Comparison of ENCODE assay signal across 8 cellular contexts in genomic region chr2:237474931-237475703, GRCh38. TPM values are rescaled to one million over a fixed set of nuclear protein-coding genes. Genes with fewer than 3 reads are reported as not detected.
DNase-seq lines count a peak whose midpoint lies in the region; ATAC-seq, FAIRE-seq and TF ChIP-seq lines count a peak whose summit lies in the region.

No MANE protein-coding gene starts in this region.

- no TSS peak for BruUV-seq in A673 (replicated peaks; lab: Mats Ljungman, UMichigan)

- DNase-seq in A673 (ENCODE audit: low spot score) (peak; percentile 80), GM18507 (ENCODE audit: extremely low spot score, insufficient read length, low read depth) (peak; percentile 83), NCI-H345 (lab: John Stamatoyannopoulos, UW) (peak; percentile 75), lower lobe of right lung (peak; percentile 91)
- DNase-seq in activated CD4-positive, alpha-beta T cell treated with anti-CD3 and anti-CD28 coated beads, Interleukin-2, amount 50 U/mL, for 48 hours, result peak; percentile 77 to 80
- peak; percentile 15 to 75 (median 58) for DNase-seq in stimulated activated CD4-positive, alpha-beta T cell treated with anti-CD3 and anti-CD28 coated beads, TNF-alpha, amount 100 ng/mL, for 1 hour (ENCODE audit: low read depth in 3 of 3, low spot score in 1 of 3)

- CTCF ChIA-PET in A673 (lab: Charles Lee), result interaction anchor here (0.6 to 1.7 kb wide), 6 partner anchors 38 to 782 kb away, joined by 3 to 8 read pairs (median 5); no protein-coding TSS in a partner anchor

- TF ChIP-seq CTCF in A673 (conservative IDR thresholded peaks at IDR 0.05; ENCODE audit: low read depth, low read length) (peak; percentile 83), lower lobe of right lung (IDR thresholded peaks at IDR 0.05) (peak; percentile 91)

- H3K36me3 ChIP-seq in A673 (ENCODE audit: insufficient read depth, low read length, poor library complexity, severe bottlenecking), result no peaks in the 10 kb centered on the region
- H3K36me3 ChIP-seq in duodenal mucosa (ENCODE audit: control insufficient read depth in 1 of 2, insufficient read depth in 2 of 2, low read length in 2 of 2), result no peaks in the 10 kb centered on the region
- H3K36me3 ChIP-seq in lower lobe of right lung, result no peaks in the 10 kb centered on the region

- POLR2A ChIA-PET in A673 (lab: Charles Lee; ENCODE audit: low non-redundant PET), result interaction anchor here (0.6 kb wide), 3 partner anchors 51 to 395 kb away, joined by 4 to 7 read pairs (median 4); no protein-coding TSS in a partner anchor

- H3K9me3 ChIP-seq in A673 (ENCODE audit: low read depth, low read length, poor library complexity, severe bottlenecking), result no peaks in the 10 kb centered on the region
- no peaks in the 10 kb centered on the region for H3K9me3 ChIP-seq in duodenal mucosa (ENCODE audit: control insufficient read depth in 1 of 2, low read length in 2 of 2)
- H3K9me3 ChIP-seq in lower lobe of right lung, result no peaks in the 10 kb centered on the region

- peak; percentile 81 for ATAC-seq in HG02970 (IDR thresholded peaks at IDR 0.05; ENCODE audit: low FRiP score, unreplicated experiment)
- peak; percentile 88 to 89 for ATAC-seq in lower lobe of right lung

- H3K27me3 ChIP-seq in A673 (replicated peaks; ENCODE audit: insufficient read depth, low read depth, low read length, poor library complexity) (peaks cover 42% of the 10 kb centered on the region), duodenal mucosa (ENCODE audit: control insufficient read depth in 1 of 2, insufficient read depth in 2 of 2, low read length in 2 of 2) (peaks cover 0 to 2% of the 10 kb centered on the region in 2 donors), lower lobe of right lung (ENCODE audit: low read depth) (no peaks in the 10 kb centered on the region)

- intact Hi-C loops in A673 (cut with micrococcal nuclease; ENCODE audit: unreplicated experiment), result loop anchor here (5.0 kb wide), 2 partner anchors 53 to 323 kb away; no protein-coding TSS in a partner anchor
- intact Hi-C loops in lower lobe of right lung (cut with DNase I), result no loop called here

- peak; percentile 46 for FAIRE-seq in GM18507 (lab: Jason Lieb, UNC)

- H3K9ac ChIP-seq in duodenal mucosa (ENCODE audit: low read depth in 1 of 2, low read length in 2 of 2), result peak overlapping the region; percentile 65 to 76

- H3K4me1 ChIP-seq in A673 (ENCODE audit: insufficient read depth, low read length, poor library complexity, severe bottlenecking), result peaks cover 6% of the 10 kb centered on the region
- H3K4me1 ChIP-seq in duodenal mucosa (ENCODE audit: control insufficient read depth in 1 of 2, insufficient read depth in 2 of 2, low read length in 2 of 2), result peaks cover 18 to 25% of the 10 kb centered on the region in 2 donors
- peaks cover 31% of the 10 kb centered on the region for H3K4me1 ChIP-seq in lower lobe of right lung

- H3K4me3 ChIP-seq in A673 (ENCODE audit: low read depth, low read length, poor library complexity, severe bottlenecking) (peak overlapping the region; percentile 75), duodenal mucosa (ENCODE audit: low read depth in 1 of 2, low read length in 2 of 2) (peak overlapping the region; percentile 72 to 75), lower lobe of right lung (peak overlapping the region; percentile 65)

- peak overlapping the region; percentile 85 for H3K27ac ChIP-seq in A673 (ENCODE audit: low read depth, low read length, poor library complexity, severe bottlenecking)
- peak overlapping the region; percentile 68 for H3K27ac ChIP-seq in duodenal mucosa (ENCODE audit: low read depth, low read length)
- H3K27ac ChIP-seq in lower lobe of right lung, result peak overlapping the region; percentile 97

RNA-seq across cellular contexts. Expression of gene MLPH, which starts 11.9 kb away (rescaled TPM):
- total RNA-seq in A673 (2021) (0.26 TPM in 1 of 2 replicates, not detected in the other), lower lobe of right lung (394 TPM)

Comparison
In these comparisons a context has a peak if more than half of its experiments do, and no peak if none do; other contexts are left out.
1. Peak in every context shown above with its lines: DNase-seq, ATAC-seq, H3K4me3 ChIP-seq and H3K27ac ChIP-seq.
2. RNA of gene MLPH, which starts 11.9 kb away (total RNA-seq): 394 TPM in lower lobe of right lung (single experiment); 0.26 TPM in A673; every median in the first group is over 100 times any median in the second.